Comparison of ENCODE assay signal across 24 cellular contexts in the genomic region with DNA sequence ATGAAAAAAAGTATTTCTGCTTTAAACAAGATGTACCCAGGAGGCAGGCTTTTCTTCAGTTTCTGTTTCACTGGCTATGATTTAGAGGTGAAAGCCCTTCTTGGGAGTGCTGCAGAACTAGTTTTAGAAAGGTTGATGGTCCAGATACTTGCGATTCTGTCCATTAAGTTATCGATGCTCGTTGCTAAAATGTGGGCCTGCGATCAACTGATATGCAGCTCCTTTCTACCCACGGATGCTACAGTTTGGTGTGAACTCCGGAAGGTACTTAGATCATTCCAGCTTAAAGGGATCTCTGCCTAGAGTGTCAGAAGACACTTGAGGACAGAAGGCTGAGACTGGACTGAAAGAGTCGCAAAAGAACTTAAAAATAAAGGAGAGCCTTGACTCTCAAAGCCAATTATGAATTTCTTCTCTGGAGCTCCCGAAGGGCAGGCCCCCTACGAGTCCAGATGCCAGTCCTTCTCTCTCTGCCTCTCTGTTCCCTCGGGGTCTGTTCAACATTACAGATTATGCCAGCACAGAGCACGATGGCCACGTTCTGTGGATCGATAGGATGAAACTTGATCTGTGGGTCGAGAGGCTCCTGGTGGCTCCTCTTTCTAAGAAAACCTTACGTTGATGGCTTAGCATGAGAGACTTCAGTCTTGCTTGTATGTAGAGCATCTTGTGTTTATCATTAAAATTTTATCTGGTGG.
"Had no signal": no experiment of that assay in that cellular context is flagged by ENCODE, and none has a peak within 500 bp of the region (broad histone marks: within the 10 kb centered on the region; RNA-seq: fewer than 3 reads in every experiment).

No MANE protein-coding gene starts in this region.

- H3K36me3 ChIP-seq: uterus had no signal

- DNase-seq: activated CD4-positive, alpha-beta memory T cell treated with anti-CD3 and anti-CD28 coated beads, Interleukin-2, amount 10 ng/mL, durations not matched to agents 7 days and 5 days; activated CD4-positive, alpha-beta T cell treated with anti-CD3 and anti-CD28 coated beads for 1 hour; activated CD4-positive, alpha-beta T cell treated with anti-CD3 and anti-CD28 coated beads, Interleukin-2, amount 10 ng/mL, durations not matched to agents 7 days and 5 days; activated CD8-positive, alpha-beta memory T cell treated with anti-CD3 and anti-CD28 coated beads, Interleukin-2, amount 50 U/mL, for 48 hours; activated gamma-delta T cell treated with Interleukin-2 at 50 U/mL for 16 hours; activated naive CD4-positive, alpha-beta T cell treated with anti-CD3 and anti-CD28 coated beads, Interleukin-2, amount 50 U/mL, for 16 hours; activated T-cell treated with anti-CD3 and anti-CD28 coated beads, Interleukin-2, amount 50 U/mL, for 24 hours; amniotic stem cell; caudate nucleus; esophagus squamous epithelium; foreskin melanocyte; left ventricle myocardium inferior; mucosa of descending colon; posterior cingulate gyrus; right cardiac atrium; spleen; stimulated activated naive CD4-positive, alpha-beta T cell treated with Interleukin-2 at 50 U/mL for 16 hours; T1000; uterus had no signal

- H3K4me3 ChIP-seq: esophagus squamous epithelium, left ventricle myocardium inferior, lung, mucosa of descending colon, spleen, uterus had no signal

- H3K27ac ChIP-seq: epithelial cell of prostate, esophagus squamous epithelium, left ventricle myocardium inferior, spleen, uterus had no signal

- H3K27ac Mint-ChIP-seq: activated CD4-positive, alpha-beta memory T cell treated with anti-CD3 and anti-CD28 coated beads, Interleukin-2, amount 10 ng/mL, durations not matched to agents 7 days and 5 days; activated CD4-positive, alpha-beta T cell treated with anti-CD3 and anti-CD28 coated beads, Interleukin-2, amount 10 ng/mL, durations not matched to agents 7 days and 5 days; activated T-cell treated with anti-CD3 and anti-CD28 coated beads, Interleukin-2, amount 50 U/mL, for 24 hours; dendritic cell treated with granulocyte-macrophage colony-stimulating factor and Interleukin-4, amounts not matched to agents 40 ng/mL and 50 ng/mL, for 4 days; natural killer cell treated with Interleukin-12 subunit alpha and Interleukin-12 subunit beta and Interleukin-15 and Interleukin-18, amount 100 ng/mL, for 72 hours; type B pancreatic cell had no signal

- H3K27me3 ChIP-seq: esophagus squamous epithelium, spleen, uterus had no signal

- H3K4me1 Mint-ChIP-seq: activated CD4-positive, alpha-beta memory T cell treated with anti-CD3 and anti-CD28 coated beads, Interleukin-2, amount 10 ng/mL, durations not matched to agents 7 days and 5 days had no signal

- H3K4me3 Mint-ChIP-seq: activated CD4-positive, alpha-beta memory T cell treated with anti-CD3 and anti-CD28 coated beads, Interleukin-2, amount 10 ng/mL, durations not matched to agents 7 days and 5 days; activated CD4-positive, alpha-beta T cell treated with anti-CD3 and anti-CD28 coated beads, Interleukin-2, amount 10 ng/mL, durations not matched to agents 7 days and 5 days; activated T-cell treated with anti-CD3 and anti-CD28 coated beads, Interleukin-2, amount 50 U/mL, for 24 hours; dendritic cell treated with granulocyte-macrophage colony-stimulating factor and Interleukin-4, amounts not matched to agents 40 ng/mL and 50 ng/mL, for 4 days; natural killer cell treated with Interleukin-12 subunit alpha and Interleukin-12 subunit beta and Interleukin-15 and Interleukin-18, amount 100 ng/mL, for 72 hours; type B pancreatic cell had no signal

- H3K27me3 Mint-ChIP-seq: activated CD4-positive, alpha-beta memory T cell treated with anti-CD3 and anti-CD28 coated beads, Interleukin-2, amount 10 ng/mL, durations not matched to agents 7 days and 5 days; activated CD4-positive, alpha-beta T cell treated with anti-CD3 and anti-CD28 coated beads, Interleukin-2, amount 10 ng/mL, durations not matched to agents 7 days and 5 days; activated T-cell treated with anti-CD3 and anti-CD28 coated beads, Interleukin-2, amount 50 U/mL, for 24 hours; dendritic cell treated with granulocyte-macrophage colony-stimulating factor and Interleukin-4, amounts not matched to agents 40 ng/mL and 50 ng/mL, for 4 days; natural killer cell treated with Interleukin-12 subunit alpha and Interleukin-12 subunit beta and Interleukin-15 and Interleukin-18, amount 100 ng/mL, for 72 hours; type B pancreatic cell had no signal

- ATAC-seq: mucosa of descending colon; natural killer cell treated with Interleukin-12 subunit alpha and Interleukin-12 subunit beta and Interleukin-15 and Interleukin-18, amount 100 ng/mL, for 72 hours; right cardiac atrium had no signal

- H3K9me3 Mint-ChIP-seq: activated CD4-positive, alpha-beta memory T cell treated with anti-CD3 and anti-CD28 coated beads, Interleukin-2, amount 10 ng/mL, durations not matched to agents 7 days and 5 days; activated CD4-positive, alpha-beta T cell treated with anti-CD3 and anti-CD28 coated beads, Interleukin-2, amount 10 ng/mL, durations not matched to agents 7 days and 5 days; activated T-cell treated with anti-CD3 and anti-CD28 coated beads, Interleukin-2, amount 50 U/mL, for 24 hours; dendritic cell treated with granulocyte-macrophage colony-stimulating factor and Interleukin-4, amounts not matched to agents 40 ng/mL and 50 ng/mL, for 4 days; natural killer cell treated with Interleukin-12 subunit alpha and Interleukin-12 subunit beta and Interleukin-15 and Interleukin-18, amount 100 ng/mL, for 72 hours; type B pancreatic cell had no signal

- H3K4me1 ChIP-seq: spleen, uterus had no signal

- H3K9me3 ChIP-seq: esophagus squamous epithelium, left ventricle myocardium inferior, mucosa of descending colon, spleen, uterus had no signal
